ENCODE assay signal across 22 cellular contexts in the genomic region with DNA sequence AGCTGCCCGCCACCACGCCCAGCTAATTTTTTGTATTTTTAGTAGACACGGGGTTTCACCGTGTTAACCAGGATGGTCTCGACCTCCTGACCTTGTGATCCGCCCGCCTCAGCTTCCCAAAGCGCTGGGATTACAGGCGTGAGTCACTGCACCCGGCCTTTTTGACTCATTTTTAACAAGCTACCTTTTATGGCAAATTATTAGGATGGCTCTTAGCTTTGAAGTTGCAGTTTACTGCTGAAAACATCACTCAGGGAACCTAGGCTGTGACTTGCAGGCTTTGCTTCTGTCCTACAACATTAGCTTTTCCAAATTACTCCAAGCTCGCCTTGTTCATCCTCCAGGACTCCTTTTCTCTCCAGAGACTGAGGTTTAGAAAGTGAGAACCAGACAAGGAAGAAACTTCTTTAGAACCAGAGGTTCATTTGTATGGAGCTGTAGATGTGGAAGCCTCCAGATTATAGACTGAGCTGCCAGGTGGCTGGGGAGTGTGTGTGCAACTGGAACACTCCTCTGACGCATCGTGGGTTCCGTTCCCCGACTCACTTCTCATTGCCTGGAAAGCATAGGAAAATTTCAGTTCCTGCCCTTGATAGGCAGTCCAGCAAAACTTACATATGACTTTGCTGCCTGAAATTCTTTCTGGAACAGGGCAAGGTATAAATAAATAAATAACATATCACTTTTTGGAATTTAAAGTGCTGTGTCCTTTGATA. TPM values are rescaled to one million over a fixed set of nuclear protein-coding genes. Genes with fewer than 3 reads are reported as not detected.
DNase-seq lines count a peak whose midpoint lies in the region; ATAC-seq and TF ChIP-seq lines count a peak whose summit lies in the region.
"Had no signal": no experiment of that assay in that cellular context is flagged by ENCODE, and none has a peak within 500 bp of the region (broad histone marks: within the 10 kb centered on the region; RNA-seq: fewer than 3 reads in every experiment).

No MANE protein-coding gene starts in this region.

- no peak for TF ChIP-seq CTCF in GM10248 (IDR thresholded peaks at IDR 0.05; ENCODE audit: control extremely low read depth, extremely low read depth, low read depth, missing control alignments)

- ATAC-seq in T-helper 17 cell, result no peak
- no peak for ATAC-seq in activated CD4-positive, CD25-positive, alpha-beta regulatory T cell treated with anti-CD3 and anti-CD28 coated beads, Interleukin-2, amount 50 U/mL, for 24 hours
- ATAC-seq: activated T-helper 17 cell treated with anti-CD3 and anti-CD28 coated beads, Interleukin-2, amount 50 U/mL, for 72 hours; GM12878; left ventricle myocardium superior had no signal

- no peaks in the 10 kb centered on the region for H3K9me3 Mint-ChIP-seq in activated T-helper 1 cell treated with anti-CD3 and anti-CD28 coated beads, Interleukin-12 subunit alpha, Interleukin-12 subunit beta, Interleukin-2, Interleukin-4 antibody, amounts not matched to agents 30 ng/mL and 10 ng/mL and 1 ng/mL, durations not matched to agents 14 hours and 24 hours and 36 hours
- H3K9me3 Mint-ChIP-seq: activated CD4-positive, alpha-beta T cell treated with anti-CD3 and anti-CD28 coated beads, Interleukin-2, amount 10 ng/mL, durations not matched to agents 7 days and 5 days; activated naive CD8-positive, alpha-beta T cell treated with anti-CD3 and anti-CD28 coated beads, Interleukin-2, amount 10 ng/mL, durations not matched to agents 7 days and 5 days; activated T-helper 17 cell treated with anti-CD3 and anti-CD28 coated beads, Interleukin-2, amount 50 U/mL, for 72 hours; brain; CD4-positive, alpha-beta memory T cell had no signal

- intact Hi-C loops in activated T-helper 1 cell treated with anti-CD3 and anti-CD28 coated beads, Interleukin-12 subunit alpha, Interleukin-12 subunit beta, Interleukin-2, Interleukin-4 antibody, amounts not matched to agents 30 ng/mL and 10 ng/mL and 1 ng/mL, durations not matched to agents 14 hours and 24 hours and 36 hours (cut with micrococcal nuclease), result no loop called here

- no peak overlapping the region for H3K4me3 Mint-ChIP-seq in T-helper 17 cell
- H3K4me3 Mint-ChIP-seq in activated T-helper 1 cell treated with anti-CD3 and anti-CD28 coated beads, Interleukin-12 subunit alpha, Interleukin-12 subunit beta, Interleukin-2, Interleukin-4 antibody, amounts not matched to agents 30 ng/mL and 10 ng/mL and 1 ng/mL, durations not matched to agents 14 hours and 24 hours and 36 hours, result no peak overlapping the region
- H3K4me3 Mint-ChIP-seq: activated CD4-positive, alpha-beta T cell treated with anti-CD3 and anti-CD28 coated beads, Interleukin-2, amount 10 ng/mL, durations not matched to agents 7 days and 5 days; activated naive CD8-positive, alpha-beta T cell treated with anti-CD3 and anti-CD28 coated beads, Interleukin-2, amount 10 ng/mL, durations not matched to agents 7 days and 5 days; activated T-helper 17 cell treated with anti-CD3 and anti-CD28 coated beads, Interleukin-2, amount 50 U/mL, for 72 hours; brain; CD4-positive, alpha-beta memory T cell had no signal

- peaks cover 10% of the 10 kb centered on the region for H3K36me3 Mint-ChIP-seq in T-helper 17 cell (ENCODE audit: low read depth)
- peaks cover 36% of the 10 kb centered on the region for H3K36me3 Mint-ChIP-seq in activated T-helper 1 cell treated with anti-CD3 and anti-CD28 coated beads, Interleukin-12 subunit alpha, Interleukin-12 subunit beta, Interleukin-2, Interleukin-4 antibody, amounts not matched to agents 30 ng/mL and 10 ng/mL and 1 ng/mL, durations not matched to agents 14 hours and 24 hours and 36 hours (ENCODE audit: low read depth)

- no peaks in the 10 kb centered on the region for H3K9me3 ChIP-seq in T-helper 17 cell (ENCODE audit: control insufficient read depth, low read length, poor library complexity, severe bottlenecking)
- H3K9me3 ChIP-seq: SJCRH30 had no signal

- H3K4me1 Mint-ChIP-seq in T-helper 17 cell, result no peaks in the 10 kb centered on the region
- H3K4me1 Mint-ChIP-seq in activated T-helper 1 cell treated with anti-CD3 and anti-CD28 coated beads, Interleukin-12 subunit alpha, Interleukin-12 subunit beta, Interleukin-2, Interleukin-4 antibody, amounts not matched to agents 30 ng/mL and 10 ng/mL and 1 ng/mL, durations not matched to agents 14 hours and 24 hours and 36 hours (ENCODE audit: low read depth), result no peaks in the 10 kb centered on the region
- H3K4me1 Mint-ChIP-seq: activated CD4-positive, alpha-beta T cell treated with anti-CD3 and anti-CD28 coated beads, Interleukin-2, amount 10 ng/mL, durations not matched to agents 7 days and 5 days; activated naive CD8-positive, alpha-beta T cell treated with anti-CD3 and anti-CD28 coated beads, Interleukin-2, amount 10 ng/mL, durations not matched to agents 7 days and 5 days; activated T-helper 17 cell treated with anti-CD3 and anti-CD28 coated beads, Interleukin-2, amount 50 U/mL, for 72 hours had no signal

- no peaks in the 10 kb centered on the region for H3K27me3 Mint-ChIP-seq in T-helper 17 cell
- no peaks in the 10 kb centered on the region for H3K27me3 Mint-ChIP-seq in activated T-helper 1 cell treated with anti-CD3 and anti-CD28 coated beads, Interleukin-12 subunit alpha, Interleukin-12 subunit beta, Interleukin-2, Interleukin-4 antibody, amounts not matched to agents 30 ng/mL and 10 ng/mL and 1 ng/mL, durations not matched to agents 14 hours and 24 hours and 36 hours (ENCODE audit: insufficient read depth)
- H3K27me3 Mint-ChIP-seq: activated CD4-positive, alpha-beta T cell treated with anti-CD3 and anti-CD28 coated beads, Interleukin-2, amount 10 ng/mL, durations not matched to agents 7 days and 5 days; activated naive CD8-positive, alpha-beta T cell treated with anti-CD3 and anti-CD28 coated beads, Interleukin-2, amount 10 ng/mL, durations not matched to agents 7 days and 5 days; activated T-helper 17 cell treated with anti-CD3 and anti-CD28 coated beads, Interleukin-2, amount 50 U/mL, for 72 hours; brain; CD4-positive, alpha-beta memory T cell had no signal

- POLR2A ChIA-PET in GM10248 (lab: Yijun Ruan, JAX), result interaction anchor here (0.6 to 1.4 kb wide), 2 partner anchors 24 to 154 kb away, joined by 4 to 6 read pairs; partner anchors contain the start of gene SPTAN1

- CTCF ChIA-PET in GM10248 (lab: Yijun Ruan, JAX), result interaction anchor here (0.5 to 1.3 kb wide), 2 partner anchors 10 to 91 kb away, joined by 3 read pairs; no protein-coding TSS in a partner anchor

- peak; percentile 19 for DNase-seq in Daoy (ENCODE audit: low read depth)
- peak; percentile 12 for DNase-seq in HT-29 (ENCODE audit: low spot score)
- DNase-seq in T-helper 17 cell, result no peak
- DNase-seq in iris pigment epithelial cell (ENCODE audit: low read depth), result peak; percentile 73
- no peak for DNase-seq in GM10248 (ENCODE audit: extremely low spot score)
- no peak for DNase-seq in islet precursor cell
- no peak for DNase-seq in activated T-helper 1 cell treated with anti-CD3 and anti-CD28 coated beads, Interleukin-12 subunit alpha, Interleukin-12 subunit beta, Interleukin-2, Interleukin-4 antibody, amounts not matched to agents 30 ng/mL and 10 ng/mL and 1 ng/mL, durations not matched to agents 14 hours and 24 hours and 36 hours (ENCODE audit: low spot score)
- DNase-seq: activated CD4-positive, alpha-beta T cell treated with anti-CD3 and anti-CD28 coated beads, Interleukin-2, amount 10 ng/mL, durations not matched to agents 7 days and 5 days; activated naive CD8-positive, alpha-beta T cell treated with anti-CD3 and anti-CD28 coated beads, Interleukin-2, amount 10 ng/mL, durations not matched to agents 7 days and 5 days; CD4-positive, alpha-beta memory T cell; KG1; left ventricle myocardium superior; NCI-H1092 treated with DMSO at 0.1 percent for 48 hours; NCI-H1930; NCI-H226; SJCRH30; stimulated activated naive CD4-positive, alpha-beta T cell; T-helper 1 cell had no signal

- H3K27ac Mint-ChIP-seq in T-helper 17 cell, result peak overlapping the region; percentile 34
- H3K27ac Mint-ChIP-seq in activated T-helper 1 cell treated with anti-CD3 and anti-CD28 coated beads, Interleukin-12 subunit alpha, Interleukin-12 subunit beta, Interleukin-2, Interleukin-4 antibody, amounts not matched to agents 30 ng/mL and 10 ng/mL and 1 ng/mL, durations not matched to agents 14 hours and 24 hours and 36 hours, result no peak overlapping the region
- H3K27ac Mint-ChIP-seq: activated naive CD8-positive, alpha-beta T cell treated with anti-CD3 and anti-CD28 coated beads, Interleukin-2, amount 10 ng/mL, durations not matched to agents 7 days and 5 days; activated T-helper 17 cell treated with anti-CD3 and anti-CD28 coated beads, Interleukin-2, amount 50 U/mL, for 72 hours; brain had no signal

RNA-seq across cellular contexts. Expression of gene SPTAN1, which starts 23.8 kb away (rescaled TPM):
- total RNA-seq in Daoy (2014; rRNA removed; shearing (Covaris generic)), result 161 and 164 TPM in 2 replicates
- 192 and 203 TPM in 2 replicates for total RNA-seq in HT-29 (2014; rRNA removed; shearing (Covaris generic))
- 100 to 1,000 TPM; 734 to 740 TPM for total RNA-seq in T-helper 17 cell
- total RNA-seq in activated T-helper 1 cell treated with anti-CD3 and anti-CD28 coated beads, Interleukin-12 subunit alpha, Interleukin-12 subunit beta, Interleukin-2, Interleukin-4 antibody, amounts not matched to agents 30 ng/mL and 10 ng/mL and 1 ng/mL, durations not matched to agents 14 hours and 24 hours and 36 hours, result 298 and 304 TPM in 2 replicates

RNA-seq across cellular contexts. Expression of gene GLE1, which starts 24.1 kb away (rescaled TPM):
- total RNA-seq in Daoy (2014; rRNA removed; shearing (Covaris generic)), result 56.6 and 58.3 TPM in 2 replicates
- 28.4 and 33.9 TPM in 2 replicates for total RNA-seq in HT-29 (2014; rRNA removed; shearing (Covaris generic))
- total RNA-seq in T-helper 17 cell, result 10 to 100 TPM; 14.4 to 16.2 TPM
- 51.4 and 52.0 TPM in 2 replicates for total RNA-seq in activated T-helper 1 cell treated with anti-CD3 and anti-CD28 coated beads, Interleukin-12 subunit alpha, Interleukin-12 subunit beta, Interleukin-2, Interleukin-4 antibody, amounts not matched to agents 30 ng/mL and 10 ng/mL and 1 ng/mL, durations not matched to agents 14 hours and 24 hours and 36 hours

Comparison
In these comparisons a context has a peak if more than half of its experiments do, and no peak if none do; other contexts are left out.
1. DNase-seq: peak in Daoy (single experiment), HT-29 (single experiment) and iris pigment epithelial cell (single experiment); none in T-helper 17 cell (0 of 3), GM10248 (single experiment), islet precursor cell (single experiment) and activated T-helper 1 cell treated with anti-CD3 and anti-CD28 coated beads, Interleukin-12 subunit alpha, Interleukin-12 subunit beta, Interleukin-2, Interleukin-4 antibody, amounts not matched to agents 30 ng/mL and 10 ng/mL and 1 ng/mL, durations not matched to agents 14 hours and 24 hours and 36 hours (single experiment).